16 cellular contexts compared by ENCODE assay signal in the genomic region with DNA sequence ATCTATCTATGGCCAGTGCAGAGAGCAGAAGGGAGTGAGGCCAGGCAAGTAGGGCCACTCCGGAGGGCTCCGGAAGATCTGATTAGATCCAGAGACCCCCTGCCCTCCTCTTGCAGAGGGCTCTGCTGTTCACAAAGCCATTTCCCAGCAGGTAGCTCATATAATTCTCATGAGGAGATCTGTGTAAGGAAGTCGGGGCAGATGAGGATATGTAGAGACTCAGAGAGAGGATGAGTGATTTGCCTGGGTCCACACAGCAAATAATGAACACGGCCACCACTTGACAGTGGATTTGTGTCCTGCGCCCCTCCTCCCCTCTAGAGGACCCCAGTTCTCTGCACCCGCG. TPM values are rescaled to one million over a fixed set of nuclear protein-coding genes. Genes with fewer than 3 reads are reported as not detected.
DNase-seq lines count a peak whose midpoint lies in the region; ATAC-seq, FAIRE-seq and TF ChIP-seq lines count a peak whose summit lies in the region.
"Had no signal": no experiment of that assay in that cellular context is flagged by ENCODE, and none has a peak within 500 bp of the region (broad histone marks: within the 10 kb centered on the region; RNA-seq: fewer than 3 reads in every experiment).

No MANE protein-coding gene starts in this region.

- H3K4me2 ChIP-seq in osteoblast (ENCODE audit: insufficient read depth, low read length) = no peak overlapping the region
- H3K4me2 ChIP-seq: BLaER1 treated with 17β-estradiol and CSF1 and Interleukin-3, amounts not matched to agents 10 nM and 100 nM had no signal

- H4K20me1 ChIP-seq in osteoblast (ENCODE audit: insufficient read depth, low read length) = peaks cover 6% of the 10 kb centered on the region

- no peaks in the 10 kb centered on the region for H3K79me2 ChIP-seq in osteoblast (ENCODE audit: insufficient read depth, low read length)

- intact Hi-C loops in colonic mucosa (cut with DNase I) = no loop called here

- FAIRE-seq in urothelium cell line (lab: Jason Lieb, UNC) = peak; percentile 56

- H3K27ac ChIP-seq in HEK293 (ENCODE audit: extremely low read depth, low read depth, low read length) (no peak overlapping the region), colonic mucosa (peak overlapping the region; percentile 86), osteoblast (ENCODE audit: low read depth, low read length) (no peak overlapping the region)
- H3K27ac ChIP-seq: BLaER1 treated with 17β-estradiol and CSF1 and Interleukin-3, amounts not matched to agents 10 nM and 100 nM had no signal

- no peaks in the 10 kb centered on the region for H3K9me3 ChIP-seq in HEK293 (ENCODE audit: control insufficient read depth, insufficient read depth, low read depth, low read length)
- H3K9me3 ChIP-seq in colonic mucosa = no peaks in the 10 kb centered on the region
- H3K9me3 ChIP-seq in osteoblast (ENCODE audit: low read depth, low read length) = peaks cover 8% of the 10 kb centered on the region

- H3K4me3 ChIP-seq in HEK293 (ENCODE audit: low read depth, low read length) (no peak overlapping the region), colonic mucosa (peak overlapping the region; percentile 19), osteoblast (ENCODE audit: insufficient read depth, low read length) (no peak overlapping the region)
- H3K4me3 ChIP-seq: BLaER1 treated with 17β-estradiol and CSF1 and Interleukin-3, amounts not matched to agents 10 nM and 100 nM had no signal

- ATAC-seq in HG03521 (IDR thresholded peaks at IDR 0.05; ENCODE audit: unreplicated experiment) = no peak
- ATAC-seq: CD8-positive, alpha-beta T cell had no signal

- H3K27me3 ChIP-seq in colonic mucosa = peaks cover under 1% of the 10 kb centered on the region
- H3K27me3 ChIP-seq in osteoblast (ENCODE audit: insufficient read depth, low read length) = peaks cover 36% of the 10 kb centered on the region

- H3K4me1 ChIP-seq in HEK293 (ENCODE audit: control insufficient read depth, insufficient read depth, low read length) (no peaks in the 10 kb centered on the region; the same call in 1 of the 2 replicates), colonic mucosa (peaks cover 7% of the 10 kb centered on the region), osteoblast (ENCODE audit: insufficient read depth, low read length) (no peaks in the 10 kb centered on the region)

- CTCF ChIA-PET in HEK293 (lab: Yijun Ruan, JAX) = interaction anchor here (0.6 to 1.5 kb wide), 2 partner anchors 25 to 87 kb away, joined by 3 to 6 read pairs; no protein-coding TSS in a partner anchor

- peak overlapping the region in 1 of 2 donors; percentile 74 for H3K9ac ChIP-seq in colonic mucosa (ENCODE audit: low read depth in 2 of 2, low read length in 2 of 2)
- H3K9ac ChIP-seq: BLaER1 treated with 17β-estradiol and CSF1 and Interleukin-3, amounts not matched to agents 10 nM and 100 nM had no signal

- TF ChIP-seq CTCF in HEK293 (tag by site-specific recombination; IDR thresholded peaks at IDR 0.05) (no peak), colonic mucosa (IDR thresholded peaks at IDR 0.05) (no peak), osteoblast (IDR thresholded peaks at IDR 0.05; ENCODE audit: extremely low read depth, low read depth, low read length) (no peak)

- POLR2A ChIA-PET in HEK293 (lab: Yijun Ruan, JAX) = no interaction called here

- H3K36me3 ChIP-seq in HEK293 (ENCODE audit: control insufficient read depth in 2 of 2, insufficient read depth in 1 of 2, low read length in 2 of 2) (no peaks in the 10 kb centered on the region), colonic mucosa (no peaks in the 10 kb centered on the region), osteoblast (ENCODE audit: insufficient read depth, low read length) (no peaks in the 10 kb centered on the region)
- H3K36me3 ChIP-seq: BLaER1 treated with 17β-estradiol and CSF1 and Interleukin-3, amounts not matched to agents 10 nM and 100 nM had no signal

- H2AFZ ChIP-seq in osteoblast (ENCODE audit: low read length) = no peak overlapping the region

- DNase-seq in colonic mucosa (no peak), osteoblast (ENCODE audit: insufficient read length, low spot score, missing footprints) (peak; percentile 61), urothelium cell line (ENCODE audit: low spot score) (no peak), T-helper 9 cell (no peak)
- DNase-seq in stimulated activated CD4-positive, alpha-beta T cell treated with anti-CD3 and anti-CD28 coated beads, Interleukin-12 subunit alpha, Interleukin-12 subunit beta, amount 100 ng/mL, for 4 hours = no peak
- DNase-seq: Calu3; CD8-positive, alpha-beta T cell; DMS79 treated with DMSO at 0.1 percent for 48 hours; GF-D8; GOT3; H9 had no signal

TF ChIP-seq in HEK293, 187 proteins besides CTCF, POLR2A, EP300 and RAD21:
- TF ChIP-seq TCF7L2 (IDR thresholded peaks at IDR 0.05; ENCODE audit: borderline replicate concordance, low read depth, low read length) (no peak), ZIC2 (tag by site-specific recombination; IDR thresholded peaks at IDR 0.05) (peak; percentile 91), ZNF292 (tag by site-specific recombination; IDR thresholded peaks at IDR 0.05; ENCODE audit: borderline replicate concordance, low read depth) (no peak), MZF1 (tag by site-specific recombination; IDR thresholded peaks at IDR 0.05; ENCODE audit: borderline replicate concordance) (no peak), ZNF155 (tag by site-specific recombination; IDR thresholded peaks at IDR 0.05) (no peak)

RNA-seq across cellular contexts. Expression of a gene that starts 2.6 kb away (rescaled TPM):
- total RNA-seq in colonic mucosa = 100 to 1,000 TPM; 331 to 542 TPM
- total RNA-seq in osteoblast = under 0.01 and 0.59 TPM in 2 replicates
- total RNA-seq: A172; B cell; CD8-positive, alpha-beta T cell had no signal

RNA-seq across cellular contexts. Expression of a gene that starts 22.6 kb away (rescaled TPM):
- total RNA-seq in colonic mucosa = 100 to 1,000 TPM; 137 to 149 TPM
- total RNA-seq in osteoblast = not detected in 2 replicates
- total RNA-seq: A172; B cell; CD8-positive, alpha-beta T cell had no signal

RNA-seq across cellular contexts. Expression of a gene that starts 47.9 kb away (rescaled TPM):
- total RNA-seq in colonic mucosa (1 to 10 TPM; 1.7 to 2.5 TPM), osteoblast (under 0.01 TPM in 1 of 2 replicates, not detected in the other)
- total RNA-seq: A172; B cell; Calu3; CD8-positive, alpha-beta T cell; H9 had no signal

Comparison
In these comparisons a context has a peak if more than half of its experiments do, and no peak if none do; other contexts are left out.
1. RNA of a gene that starts 2.6 kb away (total RNA-seq): 331 to 542 TPM in colonic mucosa; under 0.01 to 0.59 TPM in osteoblast; every median in the first group is over 100 times any median in the second.
2. RNA of a gene that starts 22.6 kb away (total RNA-seq): 137 to 149 TPM in colonic mucosa; not detected in osteoblast; every median in the first group is over 100 times any median in the second.